Comparison of ENCODE assay signal across 8 cellular contexts in genomic region chr9:36401179-36401740, GRCh38. TPM values are rescaled to one million over a fixed set of nuclear protein-coding genes. Genes with fewer than 3 reads are reported as not detected.
DNase-seq lines count a peak whose midpoint lies in the region; ATAC-seq and TF ChIP-seq lines count a peak whose summit lies in the region.

No MANE protein-coding gene starts in this region.

- WGBS in lower leg skin, 2 donors = 0 to 1% methylated on average over 26 to 32 of the region's 32 CpGs

- peak; percentile 59 for ATAC-seq in GM21737 (IDR thresholded peaks at IDR 0.05; ENCODE audit: unreplicated experiment)

- no peak for TF ChIP-seq CTCF in lower leg skin (IDR thresholded peaks at IDR 0.05)

- peak overlapping the region; percentile 95 for H3K27ac ChIP-seq in substantia nigra (ENCODE audit: low read depth, low read length, poor library complexity, severe bottlenecking)

- H3K4me3 ChIP-seq in lower leg skin (ENCODE audit: low read depth, poor library complexity, severe bottlenecking) = peak overlapping the region; percentile 64

- no peak for TF ChIP-seq POLR2A in lower leg skin (IDR thresholded peaks at IDR 0.05)

- DNase-seq in activated CD8-positive, alpha-beta memory T cell treated with anti-CD3 and anti-CD28 coated beads for 1 hour (ENCODE audit: extremely low read depth in 1 of 2, low read depth in 1 of 2) = peak; percentile 30 to 66
- DNase-seq in activated CD8-positive, alpha-beta memory T cell treated with anti-CD3 and anti-CD28 coated beads, Interleukin-2, amount 50 U/mL, for 4 hours = no peak
- peak; percentile 96 for DNase-seq in HuH-7 (ENCODE audit: low spot score)
- DNase-seq in SKM-1 (lab: John Stamatoyannopoulos, UW; ENCODE audit: unreplicated experiment) = peak; percentile 40
- DNase-seq in dermis microvascular lymphatic vessel endothelial cell (ENCODE audit: low read depth in 2 of 2) = peak; percentile 48 to 82
- DNase-seq in lower leg skin (ENCODE audit: low spot score in 2 of 2) = no peak
- DNase-seq in substantia nigra (lab: John Stamatoyannopoulos, UW) = peak in 36 of 49 donors; percentile 46 to 96 (median 82)

- intact Hi-C loops in lower leg skin (cut with DNase I; ENCODE audit: low total_unique reads) = loop anchor here (10.0 kb wide), 1 partner anchor 54 kb away; no protein-coding TSS in a partner anchor

RNA-seq across cellular contexts. Expression of gene RNF38, which starts 1.2 kb away (rescaled TPM):
- total RNA-seq in dermis microvascular lymphatic vessel endothelial cell = 20.2 and 28.2 TPM in 2 replicates
- 10 to 100 TPM; 17.3 to 27.0 (median 23.4) TPM for total RNA-seq in lower leg skin

Comparison
In these comparisons a context has a peak if more than half of its experiments do, and no peak if none do; other contexts are left out.
1. DNase-seq: peak in activated CD8-positive, alpha-beta memory T cell treated with anti-CD3 and anti-CD28 coated beads for 1 hour (2 of 2), HuH-7 (single experiment), SKM-1 (single experiment), dermis microvascular lymphatic vessel endothelial cell (2 of 2) and substantia nigra (36 of 49); none in activated CD8-positive, alpha-beta memory T cell treated with anti-CD3 and anti-CD28 coated beads, Interleukin-2, amount 50 U/mL, for 4 hours (single experiment) and lower leg skin (0 of 2).